Comparison of ENCODE assay signal across 9 cellular contexts in the genomic region with DNA sequence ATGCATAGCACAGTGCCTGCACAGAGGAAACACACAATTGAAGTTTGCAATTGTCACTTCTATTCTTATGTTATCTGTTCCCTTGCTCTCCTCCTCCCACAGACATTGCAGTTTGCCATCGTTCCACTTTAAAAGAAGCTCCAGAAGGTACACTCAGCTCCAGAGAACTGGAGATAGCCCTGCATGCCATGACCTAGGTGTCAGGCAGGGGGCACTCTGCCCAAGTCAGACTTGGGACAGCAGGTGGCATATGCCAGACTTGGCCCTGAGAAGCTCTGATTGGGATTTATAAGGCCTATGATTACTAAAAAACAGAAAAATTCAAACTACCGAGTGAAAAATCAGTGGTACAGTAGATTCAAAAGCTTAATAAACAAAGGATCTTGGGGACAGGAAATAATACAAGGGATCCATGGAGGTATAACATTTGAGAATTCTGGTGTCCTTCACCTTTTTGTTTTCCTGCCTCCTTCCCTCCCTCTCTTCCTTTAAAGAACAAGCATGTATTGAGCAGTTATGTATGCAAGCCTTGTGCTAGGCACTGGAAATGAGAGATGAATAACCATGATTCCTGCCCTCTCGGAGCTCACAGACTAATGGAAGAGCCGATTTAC. TPM values are rescaled to one million over a fixed set of nuclear protein-coding genes. Genes with fewer than 3 reads are reported as not detected.
A peak's percentile ranks its signal among the peaks of the same experiment; 100 is the strongest.
DNase-seq lines count a peak whose midpoint lies in the region; ATAC-seq and TF ChIP-seq lines count a peak whose summit lies in the region.
"Had no signal": no experiment of that assay in that cellular context is flagged by ENCODE, and none has a peak within 500 bp of the region (broad histone marks: within the 10 kb centered on the region; RNA-seq: fewer than 3 reads in every experiment).

No MANE protein-coding gene starts in this region.

- H3K4me1 ChIP-seq in body of pancreas (no peaks in the 10 kb centered on the region), gastrocnemius medialis (no peaks in the 10 kb centered on the region)

- in situ Hi-C loops in gastrocnemius medialis (cut with MboI; ENCODE audit: low sequenced_read_pairs in 4 of 4), result no loop called here

- DNase-seq in EL (peak; percentile 34), LNCaP clone FGC (ENCODE audit: low read depth) (peak; percentile 19), body of pancreas (peak in 3 of 4 donors; percentile 24 to 57 (median 34)), lung microvascular endothelial cell (ENCODE audit: low read depth in 2 of 2) (peak; percentile 9 to 48), gastrocnemius medialis (no peak), H4 (ENCODE audit: low spot score) (no peak)
- DNase-seq in NK-92 treated with Interleukin-12 subunit alpha and Interleukin-12 subunit beta, amount 100 ng/mL, for 24 hours (lab: John Stamatoyannopoulos, UW), result no peak
- DNase-seq: left cardiac atrium had no signal

- ATAC-seq in GM21367 (IDR thresholded peaks at IDR 0.05; ENCODE audit: unreplicated experiment) (peak; percentile 68), body of pancreas (peak; percentile 65), gastrocnemius medialis (no peak)

- intact Hi-C loops in body of pancreas (cut with DNase I), result no loop called here
- intact Hi-C loops in gastrocnemius medialis (cut with DNase I; ENCODE audit: low total_unique reads), result loop anchor here (2.0 to 5.0 kb wide), 2 partner anchors 41 to 92 kb away; partner anchors contain the start of gene TENM4

- H3K36me3 ChIP-seq in body of pancreas (replicated peaks in 1 of 2; ENCODE audit: insufficient read depth in 1 of 2, low read depth in 2 of 2) (no peaks in the 10 kb centered on the region), gastrocnemius medialis (no peaks in the 10 kb centered on the region)

- no peak overlapping the region for H3K27ac ChIP-seq in body of pancreas
- no peak overlapping the region for H3K27ac ChIP-seq in gastrocnemius medialis

- TF ChIP-seq CTCF in LNCaP clone FGC (IDR thresholded peaks at IDR 0.05; ENCODE audit: control insufficient read depth, extremely low read depth, insufficient read depth) (peak; percentile 91), body of pancreas (IDR thresholded peaks at IDR 0.05) (peak; percentile 7 to 56 (median 46)), gastrocnemius medialis (IDR thresholded peaks at IDR 0.05 in 4 of 5, conservative IDR thresholded peaks at IDR 0.05 in 1 of 5) (peak in 2 of 5 experiments; percentile 34 to 44)

- 49 to 52% methylated on average over 4 of the region's 4 CpGs for WGBS in body of pancreas, 2 donors

- H3K27me3 ChIP-seq in body of pancreas (no peaks in the 10 kb centered on the region), gastrocnemius medialis (no peaks in the 10 kb centered on the region)

- H3K4me3 ChIP-seq in LNCaP clone FGC (ENCODE audit: low read depth, low read length), result no peak overlapping the region
- no peak overlapping the region for H3K4me3 ChIP-seq in body of pancreas
- H3K4me3 ChIP-seq in gastrocnemius medialis, result no peak overlapping the region

- no peak for TF ChIP-seq POLR2A in body of pancreas (IDR thresholded peaks at IDR 0.05)
- TF ChIP-seq POLR2A in gastrocnemius medialis (IDR thresholded peaks at IDR 0.05), result no peak

- no peaks in the 10 kb centered on the region for H3K9me3 ChIP-seq in body of pancreas
- H3K9me3 ChIP-seq in gastrocnemius medialis, result no peaks in the 10 kb centered on the region

RNA-seq across cellular contexts. Expression of gene TENM4, which starts 40.0 kb away (rescaled TPM):
- total RNA-seq in body of pancreas (1 to 10 TPM in 1 of 2 donors, under 1 TPM in 1; 0.78 to 6.6 TPM), lung microvascular endothelial cell (under 0.01 TPM in 1 of 2 replicates, not detected in the other), gastrocnemius medialis (under 1 TPM; 0.02 to 0.82 (median 0.23) TPM)
- total RNA-seq in H4 (2014; rRNA removed; shearing (Covaris generic)), result 0.31 and 0.82 TPM in 2 replicates

Comparison
In these comparisons a context has a peak if more than half of its experiments do, and no peak if none do; other contexts are left out.
1. DNase-seq: peak in EL (single experiment), LNCaP clone FGC (single experiment), body of pancreas (3 of 4) and lung microvascular endothelial cell (2 of 2); none in gastrocnemius medialis (0 of 2), NK-92 treated with Interleukin-12 subunit alpha and Interleukin-12 subunit beta, amount 100 ng/mL, for 24 hours (single experiment) and H4 (single experiment).
2. ATAC-seq: peak in GM21367 (single experiment) and body of pancreas (single experiment); none in gastrocnemius medialis (0 of 2).